22 cellular contexts compared by ENCODE assay signal in genomic region chr19:3661284-3662238, GRCh38. TPM values are rescaled to one million over a fixed set of nuclear protein-coding genes. Genes with fewer than 3 reads are reported as not detected.
DNase-seq lines count a peak whose midpoint lies in the region; ATAC-seq, FAIRE-seq and TF ChIP-seq lines count a peak whose summit lies in the region.
"Had no signal": no experiment of that assay in that cellular context is flagged by ENCODE, and none has a peak within 500 bp of the region (broad histone marks: within the 10 kb centered on the region; RNA-seq: fewer than 3 reads in every experiment).

No MANE protein-coding gene starts in this region.

- H4K91ac ChIP-seq in H1 (replicated peaks; ENCODE audit: insufficient read length, low read length) = no peak overlapping the region

- DNase-seq in SJCRH30 (no peak), WTC11 (ENCODE audit: low spot score) (no peak), H1 (ENCODE audit: low read depth in 1 of 2, low spot score in 2 of 2) (no peak), UCSD-AML1 (lab: John Stamatoyannopoulos, UW; ENCODE audit: unreplicated experiment) (no peak), small intestine (no peak)
- DNase-seq: ACHN; BE2C; CD4-positive, CD25-positive, alpha-beta regulatory T cell; CD8-positive, alpha-beta memory T cell; COR-L47; DMS 273 treated with DMSO at 0.1 percent for 48 hours; DMS53; DND-41; EL; IMR-90 had no signal

- no peak overlapping the region for H2AK5ac ChIP-seq in H1 (ENCODE audit: low read depth, low read length)

- peaks cover 27% of the 10 kb centered on the region for H3K36me3 Mint-ChIP-seq in WTC11

- TF ChIP-seq CTCF in WTC11 (IDR thresholded peaks at IDR 0.05) = no peak
- no peak for TF ChIP-seq CTCF in H1 (IDR thresholded peaks at IDR 0.05; ENCODE audit: control extremely low read depth in 1 of 3, insufficient read depth in 1 of 3, low read depth in 1 of 3, low read length in 3 of 3)

- H3K4me3 Mint-ChIP-seq in WTC11 = no peak overlapping the region
- H3K4me3 Mint-ChIP-seq: CD4-positive, CD25-positive, alpha-beta regulatory T cell; CD8-positive, alpha-beta memory T cell had no signal

- H3K4ac ChIP-seq in H1 (replicated peaks; ENCODE audit: insufficient read length, low read depth, low read length) = no peak overlapping the region

- H3K23me2 ChIP-seq in H1 (ENCODE audit: low read depth, low read length) = peaks cover 2% of the 10 kb centered on the region; the same call in 1 of the 2 replicates

- H3K56ac ChIP-seq in H1 (replicated peaks; ENCODE audit: insufficient read length, low read depth, low read length) = no peak overlapping the region

- no peak for TF ChIP-seq EP300 in H1 (IDR thresholded peaks at IDR 0.05; ENCODE audit: borderline replicate concordance in 1 of 2, low read depth in 2 of 2, low read length in 2 of 2)

- no peaks in the 10 kb centered on the region for H3K79me2 ChIP-seq in H1 (ENCODE audit: control insufficient read depth in 1 of 2, insufficient read depth in 2 of 2, low read length in 2 of 2)

- no peaks in the 10 kb centered on the region for H3K4me1 Mint-ChIP-seq in WTC11

- H3K4me1 ChIP-seq in SJCRH30 (peaks cover 10% of the 10 kb centered on the region; the same call in 1 of the 2 replicates), H1 (replicated peaks in 1 of 4; ENCODE audit: control insufficient read depth in 3 of 4, insufficient read depth in 4 of 4, low read length in 3 of 4) (no peaks in the 10 kb centered on the region; a peak in 2 of 7 replicates), small intestine (ENCODE audit: control insufficient read depth in 2 of 2, insufficient read depth in 1 of 2, low read depth in 1 of 2, low read length in 1 of 2) (no peaks in the 10 kb centered on the region)
- H3K4me1 ChIP-seq: BE2C, HAP-1 had no signal

- H3K18ac ChIP-seq in H1 (ENCODE audit: extremely low read depth, low read length) = no peak overlapping the region

- H3K36me3 ChIP-seq in SJCRH30 (peaks cover 11% of the 10 kb centered on the region), H1 (ENCODE audit: control insufficient read depth in 2 of 4, insufficient read depth in 4 of 4, low read length in 3 of 4) (peaks cover 0 to 13% (median 9%) of the 10 kb centered on the region in 4 experiments; a peak in 6 of 8 replicates), small intestine (ENCODE audit: control insufficient read depth in 2 of 2, insufficient read depth in 2 of 2, low read length in 2 of 2) (peaks cover 5 to 11% of the 10 kb centered on the region in 2 donors)

- H4K20me1 ChIP-seq in H1 (replicated peaks in 1 of 2; ENCODE audit: control insufficient read depth in 1 of 2, insufficient read depth in 2 of 2, low read length in 2 of 2) = peaks cover 2 to 31% of the 10 kb centered on the region in 2 experiments

- peak overlapping the region; percentile 46; the same call in 1 of the 2 replicates for H4K8ac ChIP-seq in H1 (ENCODE audit: extremely low read depth, insufficient read depth, low read length)

- POLR2A ChIA-PET in WTC11 (lab: Charles Lee) = no interaction called here
- POLR2A ChIA-PET in H1 (lab: Charles Lee; ENCODE audit: partially characterized antibody) = interaction anchor here (0.9 to 1.8 kb wide), 6 partner anchors 9 to 41 kb away, joined by 3 to 5 read pairs (median 3); no protein-coding TSS in a partner anchor

- ATAC-seq in WTC11 = no peak
- ATAC-seq in GM19452 (IDR thresholded peaks at IDR 0.05; ENCODE audit: unreplicated experiment) = no peak
- ATAC-seq: GM12878 had no signal

- no peak overlapping the region for H2BK12ac ChIP-seq in H1 (ENCODE audit: low read depth, low read length)

- H3K79me1 ChIP-seq in H1 (ENCODE audit: low read depth, low read length) = no peaks in the 10 kb centered on the region

- no peak for TF ChIP-seq RAD21 in H1 (IDR thresholded peaks at IDR 0.05 in 1 of 2, conservative IDR thresholded peaks at IDR 0.05 in 1 of 2; ENCODE audit: low read depth in 2 of 2, low read length in 2 of 2)

- H2AFZ ChIP-seq in H1 (ENCODE audit: low read length) = no peak overlapping the region

- no peak overlapping the region for H2BK5ac ChIP-seq in H1 (ENCODE audit: low read depth, low read length)

- no peak overlapping the region for H3K4me2 ChIP-seq in H1 (ENCODE audit: insufficient read depth in 1 of 2, low read depth in 2 of 2, low read length in 2 of 2)

- H2BK15ac ChIP-seq in H1 (ENCODE audit: low read length) = no peak overlapping the region

- FAIRE-seq in H1 (lab: Jason Lieb, UNC) (no peak), small intestine (lab: Jason Lieb, UNC) (no peak)
- FAIRE-seq: A204.1, GM12878 had no signal

- CTCF ChIA-PET in WTC11 (lab: Charles Lee) (interaction anchor here (1.0 to 1.9 kb wide), 5 partner anchors 10 to 76 kb away, joined by 3 to 5 read pairs (median 4); partner anchors contain the start of gene GIPC3), H1 (lab: Charles Lee; ENCODE audit: partially characterized antibody) (interaction anchor here (0.6 to 2.1 kb wide), 16 partner anchors 8 to 116 kb away, joined by 3 to 9 read pairs (median 4); partner anchors contain the start of gene TJP3)

- H3K27me3 ChIP-seq in SJCRH30 (no peaks in the 10 kb centered on the region), H1 (replicated peaks in 1 of 4; ENCODE audit: control insufficient read depth in 3 of 4, extremely low read depth in 1 of 4, insufficient read depth in 3 of 4, low read length in 3 of 4) (no peaks in the 10 kb centered on the region), small intestine (ENCODE audit: control insufficient read depth in 2 of 2, insufficient read depth in 2 of 2, low read length in 2 of 2) (no peaks in the 10 kb centered on the region)
- H3K27me3 ChIP-seq: BE2C had no signal

- no peaks in the 10 kb centered on the region for H3K9me3 ChIP-seq in SJCRH30 (replicated peaks)
- H3K9me3 ChIP-seq in H1 (ENCODE audit: insufficient read depth in 2 of 2, low read depth in 1 of 2, low read length in 1 of 2) = no peaks in the 10 kb centered on the region
- no peaks in the 10 kb centered on the region for H3K9me3 ChIP-seq in small intestine (ENCODE audit: control insufficient read depth, low read depth)
- H3K9me3 ChIP-seq: BE2C, HAP-1 had no signal

- no peak overlapping the region for H4K5ac ChIP-seq in H1 (ENCODE audit: insufficient read length, low read depth, low read length)

- H3K27ac ChIP-seq in SJCRH30 = peak overlapping the region; percentile 59; the same call in 1 of the 2 replicates
- H3K27ac ChIP-seq in H1 (ENCODE audit: low read depth, low read length) = no peak overlapping the region
- H3K27ac ChIP-seq in small intestine (ENCODE audit: low read depth in 1 of 2, low read length in 1 of 2) = no peak overlapping the region
- H3K27ac ChIP-seq: HL-60 had no signal

- H3K9ac ChIP-seq in H1 (replicated peaks in 1 of 4; ENCODE audit: extremely low read depth in 1 of 4, low read depth in 3 of 4, low read length in 3 of 4) = no peak overlapping the region

- no peak overlapping the region for H3K23ac ChIP-seq in H1 (ENCODE audit: insufficient read length)

- 95% methylated on average over 32 of the region's 34 CpGs; no CpG with 5 or more reads in 1 of the 2 experiments for WGBS in H1 (ENCODE audit: extremely low coverage in 1 of 2, insufficient coverage in 1 of 2, insufficient read length in 1 of 2, insufficient replicate concordance in 2 of 2, low coverage in 1 of 2, low lambda C conversion rate in 2 of 2, missing lambda C conversion rate in 1 of 2), 2 experiments
- WGBS in small intestine, 3 donors = 94 to 97% (median 95%) methylated on average over 31 to 34 of the region's 34 CpGs

- no peak overlapping the region for H3K27ac Mint-ChIP-seq in WTC11
- H3K27ac Mint-ChIP-seq: CD8-positive, alpha-beta memory T cell had no signal

- H3K9me3 Mint-ChIP-seq in WTC11 = no peaks in the 10 kb centered on the region
- H3K9me3 Mint-ChIP-seq: CD4-positive, CD25-positive, alpha-beta regulatory T cell; CD8-positive, alpha-beta memory T cell had no signal

- no peak overlapping the region for H2BK120ac ChIP-seq in H1 (replicated peaks; ENCODE audit: low read depth, low read length)

- no peak overlapping the region for H3K14ac ChIP-seq in H1 (ENCODE audit: insufficient read length)

- TF ChIP-seq POLR2A in H1 (IDR thresholded peaks at IDR 0.05; ENCODE audit: control extremely low read depth in 1 of 2, low read depth in 2 of 2, low read length in 2 of 2) = no peak

- no peaks in the 10 kb centered on the region for H3K27me3 Mint-ChIP-seq in WTC11 (ENCODE audit: low read depth)
- H3K27me3 Mint-ChIP-seq: CD4-positive, CD25-positive, alpha-beta regulatory T cell; CD8-positive, alpha-beta memory T cell had no signal

- H2BK20ac ChIP-seq in H1 (ENCODE audit: low read length) = no peak overlapping the region

- H3K4me3 ChIP-seq in SJCRH30 (no peak overlapping the region), H1 (ENCODE audit: extremely low read depth in 1 of 4, insufficient read depth in 2 of 4, low read depth in 3 of 4, low read length in 4 of 4) (no peak overlapping the region), small intestine (ENCODE audit: low read depth in 1 of 2, low read length in 2 of 2) (no peak overlapping the region)
- H3K4me3 ChIP-seq: GM12878, HAP-1 had no signal

RNA-seq across cellular contexts. Expression of gene CACTIN, which starts 35.0 kb away (rescaled TPM):
- 21.4 and 21.6 TPM in 2 replicates for total RNA-seq in SJCRH30 (2014; rRNA removed; shearing (Covaris generic))
- total RNA-seq in WTC11 (2021) = 39.3 to 43.0 TPM (median 42.2 TPM) in 3 replicates
- 29.9 and 36.2 TPM in 2 replicates for total RNA-seq in H1 (2021; fragmentation: NEBNext Ultra II Directional; extraction: Animal tissue kit (Norgen Biotek cat#: 25700))
- polyA plus RNA-seq in H1 (2011; rRNA removed) (25.8 and 44.1 TPM in 2 replicates), small intestine (10 to 100 TPM; 11.9 to 16.4 (median 13.0) TPM)
- polyA plus RNA-seq in H1 (2011; cell fraction: cytosol; rRNA removed) = 33.5 TPM
- polyA plus RNA-seq in H1 (2011; cell fraction: nucleus; rRNA removed) = 65.4 TPM
- polyA plus RNA-seq in H1 (2012, experiment 1 of 2) = 15.6 to 34.3 TPM (median 26.9 TPM) in 4 replicates
- 19.2 TPM for polyA plus RNA-seq in H1 (2012, experiment 2 of 2)
- 28.0 TPM for polyA plus RNA-seq in H1 (2013, experiment 1 of 2)
- polyA plus RNA-seq in H1 (2013, experiment 2 of 2) = 26.4 TPM
- 7.5 and 9.4 TPM in 2 replicates for polyA minus RNA-seq in H1 (2011; rRNA and poly(A)+ RNA removed)
- polyA minus RNA-seq in H1 (2011; cell fraction: cytosol; rRNA and poly(A)+ RNA removed) = 17.5 TPM
- 16.0 TPM for polyA minus RNA-seq in H1 (2011; cell fraction: nucleus; rRNA and poly(A)+ RNA removed)

RNA-seq across cellular contexts. Expression of gene PIP5K1C, which starts 38.7 kb away (rescaled TPM):
- total RNA-seq in SJCRH30 (2014; rRNA removed; shearing (Covaris generic)) = 11.8 and 12.2 TPM in 2 replicates
- 34.0 to 36.2 TPM (median 36.0 TPM) in 3 replicates for total RNA-seq in WTC11 (2021)
- total RNA-seq in H1 (2021; fragmentation: NEBNext Ultra II Directional; extraction: Animal tissue kit (Norgen Biotek cat#: 25700)) = 31.3 and 32.9 TPM in 2 replicates
- polyA plus RNA-seq in H1 (2011; rRNA removed) (10.6 and 20.4 TPM in 2 replicates), small intestine (10 to 100 TPM in 2 of 3 donors, 1 to 10 TPM in 1; 7.3 to 16.6 (median 10.5) TPM)
- 7.1 TPM for polyA plus RNA-seq in H1 (2011; cell fraction: cytosol; rRNA removed)
- 30.2 TPM for polyA plus RNA-seq in H1 (2011; cell fraction: nucleus; rRNA removed)
- polyA plus RNA-seq in H1 (2012, experiment 1 of 2) = 18.6 to 28.3 TPM (median 25.8 TPM) in 4 replicates
- 19.0 TPM for polyA plus RNA-seq in H1 (2012, experiment 2 of 2)
- 19.7 TPM for polyA plus RNA-seq in H1 (2013, experiment 1 of 2)
- 18.8 TPM for polyA plus RNA-seq in H1 (2013, experiment 2 of 2)
- 21.0 and 23.7 TPM in 2 replicates for polyA minus RNA-seq in H1 (2011; rRNA and poly(A)+ RNA removed)
- polyA minus RNA-seq in H1 (2011; cell fraction: cytosol; rRNA and poly(A)+ RNA removed) = 19.8 TPM
- 19.9 TPM for polyA minus RNA-seq in H1 (2011; cell fraction: nucleus; rRNA and poly(A)+ RNA removed)

RNA-seq across cellular contexts. Expression of gene TJP3, which starts 46.6 kb away (rescaled TPM):
- total RNA-seq in SJCRH30 (2014; rRNA removed; shearing (Covaris generic)) = not detected in 2 replicates
- total RNA-seq in WTC11 (2021) = 36.2 to 44.0 TPM (median 39.7 TPM) in 3 replicates
- total RNA-seq in H1 (2021; fragmentation: NEBNext Ultra II Directional; extraction: Animal tissue kit (Norgen Biotek cat#: 25700)) = 24.6 and 26.1 TPM in 2 replicates
- polyA plus RNA-seq in H1 (2011; rRNA removed) (17.1 and 30.2 TPM in 2 replicates), small intestine (100 to 1,000 TPM in 2 of 3 donors, 10 to 100 TPM in 1; 74.5 to 385 (median 285) TPM)
- polyA plus RNA-seq in H1 (2011; cell fraction: cytosol; rRNA removed) = 22.0 TPM
- polyA plus RNA-seq in H1 (2011; cell fraction: nucleus; rRNA removed) = 41.8 TPM
- 29.8 to 44.6 TPM (median 40.4 TPM) in 4 replicates for polyA plus RNA-seq in H1 (2012, experiment 1 of 2)
- 36.2 TPM for polyA plus RNA-seq in H1 (2012, experiment 2 of 2)
- 37.5 TPM for polyA plus RNA-seq in H1 (2013, experiment 1 of 2)
- polyA plus RNA-seq in H1 (2013, experiment 2 of 2) = 30.4 TPM
- 9.9 and 14.4 TPM in 2 replicates for polyA minus RNA-seq in H1 (2011; rRNA and poly(A)+ RNA removed)
- 18.3 TPM for polyA minus RNA-seq in H1 (2011; cell fraction: cytosol; rRNA and poly(A)+ RNA removed)
- polyA minus RNA-seq in H1 (2011; cell fraction: nucleus; rRNA and poly(A)+ RNA removed) = 12.6 TPM
- total RNA-seq: H4, HT1080, IMR-90 had no signal
- polyA plus RNA-seq: IMR-90 had no signal

RNA-seq across cellular contexts. Expression of gene TBXA2R, which starts 54.9 kb away (rescaled TPM):
- 0.06 and 0.13 TPM in 2 replicates for total RNA-seq in SJCRH30 (2014; rRNA removed; shearing (Covaris generic))
- total RNA-seq in WTC11 (2021) = 1.0 to 1.4 TPM (median 1.3 TPM) in 3 replicates
- total RNA-seq in H1 (2021; fragmentation: NEBNext Ultra II Directional; extraction: Animal tissue kit (Norgen Biotek cat#: 25700)) = 0.50 and 0.75 TPM in 2 replicates
- polyA plus RNA-seq in H1 (2011; rRNA removed) = 0.39 and 0.80 TPM in 2 replicates
- polyA plus RNA-seq in H1 (2011; cell fraction: cytosol; rRNA removed) = 0.31 TPM
- polyA plus RNA-seq in H1 (2011; cell fraction: nucleus; rRNA removed) = 0.20 TPM
- polyA plus RNA-seq in H1 (2012, experiment 1 of 2) = 0.22 to 0.59 TPM (median 0.48 TPM) in 4 replicates
- polyA plus RNA-seq in H1 (2012, experiment 2 of 2) = 0.39 TPM
- 0.97 TPM for polyA plus RNA-seq in H1 (2013, experiment 1 of 2)
- polyA plus RNA-seq in H1 (2013, experiment 2 of 2) = 1.2 TPM
- 0.10 and 0.22 TPM in 2 replicates for polyA minus RNA-seq in H1 (2011; rRNA and poly(A)+ RNA removed)
- not detected for polyA minus RNA-seq in H1 (2011; cell fraction: cytosol; rRNA and poly(A)+ RNA removed)
- 0.40 TPM for polyA minus RNA-seq in H1 (2011; cell fraction: nucleus; rRNA and poly(A)+ RNA removed)
- polyA plus RNA-seq in small intestine = 1 to 10 TPM in 1 of 3 donors, not detected in 2; 2.1 TPM
- total RNA-seq: GM12878, H4 had no signal

Comparison
In these comparisons a context has a peak if more than half of its experiments do, and no peak if none do; other contexts are left out.
1. RNA of gene TJP3, which starts 46.6 kb away (total RNA-seq): 36.2 to 44.0 TPM in WTC11 and 24.6 to 26.1 TPM in H1; not detected in SJCRH30; every median in the first group is over 10 times any median in the second.